ENCODE assay signal across 26 cellular contexts in the genomic region with DNA sequence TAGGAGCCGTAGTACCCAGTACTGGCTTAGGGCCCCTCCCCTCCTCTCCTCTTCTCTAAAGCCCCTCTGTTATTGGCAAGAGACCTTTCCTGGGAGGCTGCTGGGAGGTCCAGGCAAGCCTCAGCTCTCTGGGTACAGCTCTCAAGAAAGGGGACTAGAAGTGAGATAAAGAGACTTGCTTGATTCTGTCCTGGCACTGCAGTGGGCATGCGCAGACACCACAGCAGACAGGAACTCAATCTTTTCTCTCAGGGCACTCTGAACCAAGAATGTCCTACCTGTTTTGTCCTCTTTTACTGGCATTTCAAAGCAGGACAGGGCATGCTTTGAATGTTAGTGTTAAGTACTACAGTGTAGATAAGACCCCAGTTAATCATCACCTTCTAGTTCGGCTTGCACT.
DNase-seq lines count a peak whose midpoint lies in the region; ATAC-seq, FAIRE-seq and TF ChIP-seq lines count a peak whose summit lies in the region.
"Had no signal": no experiment of that assay in that cellular context is flagged by ENCODE, and none has a peak within 500 bp of the region (broad histone marks: within the 10 kb centered on the region; RNA-seq: fewer than 3 reads in every experiment).

No MANE protein-coding gene starts in this region.

- no peak for FAIRE-seq in frontal cortex (lab: Jason Lieb, UNC)
- FAIRE-seq: keratinocyte had no signal

- no peaks in the 10 kb centered on the region for H3K9me3 Mint-ChIP-seq in Calu3 (ENCODE audit: low read depth, unreplicated experiment)
- H3K9me3 Mint-ChIP-seq: activated CD4-positive, alpha-beta T cell treated with anti-CD3 and anti-CD28 coated beads, Interleukin-2, amount 10 ng/mL, durations not matched to agents 7 days and 5 days; nephron progenitor cell had no signal

- H3K36me3 Mint-ChIP-seq in Calu3 (ENCODE audit: insufficient read depth, unreplicated experiment), result peaks cover 8% of the 10 kb centered on the region

- BruUV-seq in Calu3 (replicated peaks; lab: Mats Ljungman, UMichigan), result no TSS peak

- intact Hi-C loops in Calu3 (cut with micrococcal nuclease; ENCODE audit: unreplicated experiment), result no loop called here
- intact Hi-C loops in posterior cingulate gyrus (cut with DNase I), result no loop called here

- TF ChIP-seq CTCF in Calu3 (IDR thresholded peaks at IDR 0.05; ENCODE audit: unreplicated experiment), result no peak

- no peak overlapping the region for H3K4me3 Mint-ChIP-seq in Calu3 (ENCODE audit: low read depth, unreplicated experiment)
- H3K4me3 Mint-ChIP-seq: activated CD4-positive, alpha-beta T cell treated with anti-CD3 and anti-CD28 coated beads, Interleukin-2, amount 10 ng/mL, durations not matched to agents 7 days and 5 days; nephron progenitor cell had no signal

- DNase-seq in Calu3 (peak; percentile 23), anterior cingulate cortex (lab: John Stamatoyannopoulos, UW) (peak in 35 of 58 donors; percentile 0 to 43 (median 12)), globus pallidus (ENCODE audit: low spot score) (peak; percentile 55), posterior cingulate gyrus (peak in 7 of 10 donors; percentile 17 to 90 (median 50)), frontal cortex (ENCODE audit: low spot score in 2 of 2) (no peak)
- no peak for DNase-seq in activated effector memory CD4-positive, alpha-beta T cell treated with anti-CD3 and anti-CD28 coated beads, Interleukin-2, amount 50 U/mL, for 16 hours
- DNase-seq: activated CD4-positive, alpha-beta T cell treated with anti-CD3 and anti-CD28 coated beads, Interleukin-2, amount 10 ng/mL, durations not matched to agents 7 days and 5 days; activated naive CD4-positive, alpha-beta T cell treated with anti-CD3 and anti-CD28 coated beads, Interleukin-2, amount 50 U/mL, for 16 hours; amniotic stem cell; central memory CD4-positive, alpha-beta T cell; dermis blood vessel endothelial cell; Kasumi-1; NCI-H1694 treated with DMSO at 0.1 percent for 48 hours; NCI-H524 treated with DMSO at 0.1 percent for 48 hours; nephron progenitor cell; NK-92 treated with Interleukin-12 subunit alpha and Interleukin-12 subunit beta, amount 100 ng/mL, for 24 hours; Peyer's patch; stimulated activated CD4-positive, alpha-beta T cell treated with anti-CD3 and anti-CD28 coated beads, Interleukin-12 subunit alpha, Interleukin-12 subunit beta, amount 100 ng/mL, for 4 hours; stimulated activated CD4-positive, alpha-beta T cell treated with anti-CD3 and anti-CD28 coated beads, Interleukin-4, amount 100 ng/mL, for 1 hour; SW 1271; T-helper 9 cell; upper lobe of right lung had no signal

- H3K27me3 Mint-ChIP-seq in Calu3 (ENCODE audit: unreplicated experiment), result no peaks in the 10 kb centered on the region
- H3K27me3 Mint-ChIP-seq: activated CD4-positive, alpha-beta T cell treated with anti-CD3 and anti-CD28 coated beads, Interleukin-2, amount 10 ng/mL, durations not matched to agents 7 days and 5 days had no signal

- peaks cover 34% of the 10 kb centered on the region for H3K4me1 Mint-ChIP-seq in Calu3 (ENCODE audit: low read depth, unreplicated experiment)

- H3K27ac Mint-ChIP-seq in Calu3 (ENCODE audit: unreplicated experiment), result peak overlapping the region; percentile 57
- H3K27ac Mint-ChIP-seq: activated CD4-positive, alpha-beta T cell treated with anti-CD3 and anti-CD28 coated beads, Interleukin-2, amount 10 ng/mL, durations not matched to agents 7 days and 5 days had no signal

- no peak for ATAC-seq in GM18907 (IDR thresholded peaks at IDR 0.05; ENCODE audit: unreplicated experiment)
- no peak for ATAC-seq in GM21528 (IDR thresholded peaks at IDR 0.05; ENCODE audit: low FRiP score, unreplicated experiment)
- ATAC-seq: sciatic nerve, upper lobe of right lung had no signal

- CTCF ChIA-PET in Calu3 (lab: Charles Lee), result interaction anchor here (0.9 to 1.8 kb wide), 2 partner anchors 8 to 191 kb away, joined by 3 to 5 read pairs; no protein-coding TSS in a partner anchor

Comparison
In these comparisons a context has a peak if more than half of its experiments do, and no peak if none do; other contexts are left out.
1. DNase-seq: peak in Calu3 (single experiment), anterior cingulate cortex (35 of 58), globus pallidus (single experiment) and posterior cingulate gyrus (7 of 10); none in activated effector memory CD4-positive, alpha-beta T cell treated with anti-CD3 and anti-CD28 coated beads, Interleukin-2, amount 50 U/mL, for 16 hours (single experiment) and frontal cortex (0 of 2).